Comparison of ENCODE assay signal across 10 cellular contexts in genomic region chr14:96268426-96269358, GRCh38. TPM values are rescaled to one million over a fixed set of nuclear protein-coding genes. Genes with fewer than 3 reads are reported as not detected.
DNase-seq lines count a peak whose midpoint lies in the region; ATAC-seq and TF ChIP-seq lines count a peak whose summit lies in the region.
"Had no signal": no experiment of that assay in that cellular context is flagged by ENCODE, and none has a peak within 500 bp of the region (broad histone marks: within the 10 kb centered on the region; RNA-seq: fewer than 3 reads in every experiment).

No MANE protein-coding gene starts in this region.

- intact Hi-C loops in sciatic nerve (cut with DNase I) (no loop called here), CD14-positive monocyte (cut with micrococcal nuclease) (no loop called here)

- H3K9me3 Mint-ChIP-seq in CD14-positive monocyte, result peaks cover 0 to 15% (median 4%) of the 10 kb centered on the region in 7 donors

- CTCF ChIA-PET in SK-N-SH (lab: Yijun Ruan, JAX), result interaction anchor here (0.7 to 4.7 kb wide), 4 partner anchors 7 to 270 kb away, joined by 3 to 49 read pairs (median 12); no protein-coding TSS in a partner anchor

- TF ChIP-seq RAD21 in SK-N-SH (IDR thresholded peaks at IDR 0.05; ENCODE audit: low read length), result no peak

- H3K36me3 ChIP-seq in SK-N-SH (replicated peaks in 1 of 2; ENCODE audit: control insufficient read depth in 1 of 2, insufficient read depth in 2 of 2, low read length in 1 of 2), result peaks cover 0 to 15% of the 10 kb centered on the region in 2 experiments
- H3K36me3 ChIP-seq: neutrophil had no signal

- 73% methylated on average over 18 of the region's 22 CpGs for WGBS in SK-N-SH (ENCODE audit: low lambda C conversion rate)

- H3K27me3 ChIP-seq in SK-N-SH (ENCODE audit: insufficient read depth), result no peaks in the 10 kb centered on the region
- H3K27me3 ChIP-seq: neutrophil had no signal

- H3K27ac Mint-ChIP-seq in CD14-positive monocyte, result no peak overlapping the region

- peak overlapping the region; percentile 52; the same call in 1 of the 2 replicates for H3K4me2 ChIP-seq in SK-N-SH

- no peak overlapping the region for H3K4me3 Mint-ChIP-seq in CD14-positive monocyte

- no peak overlapping the region for H2AFZ ChIP-seq in SK-N-SH (ENCODE audit: low read depth)

- H4K20me1 ChIP-seq in SK-N-SH (ENCODE audit: insufficient read depth), result no peaks in the 10 kb centered on the region

- peak overlapping the region; percentile 40 to 87; a peak in 3 of 4 replicates for H3K27ac ChIP-seq in SK-N-SH (ENCODE audit: low read depth in 2 of 2, low read length in 1 of 2)
- H3K27ac ChIP-seq: neutrophil had no signal

- POLR2A ChIA-PET in SK-N-SH (lab: Yijun Ruan, JAX), result no interaction called here

- in situ Hi-C loops in KBM-7 (cut with MboI; ENCODE audit: low pct_unique_long_range_greater_than_20kb, low sequenced_read_pairs), result no loop called here

- H3K79me2 ChIP-seq in SK-N-SH (ENCODE audit: insufficient read depth), result peaks cover 5% of the 10 kb centered on the region; the same call in 1 of the 2 replicates

- peaks cover 2 to 7% (median 4%) of the 10 kb centered on the region in 3 donors for H3K27me3 Mint-ChIP-seq in CD14-positive monocyte (ENCODE audit: low read depth in 3 of 3)

- no peak overlapping the region for H3K4me3 ChIP-seq in SK-N-SH (ENCODE audit: low read depth in 2 of 2, low read length in 1 of 2)

- DNase-seq in EL (peak; percentile 97), SK-N-SH (no peak), glomerular visceral epithelial cell (ENCODE audit: extremely low spot score) (peak; percentile 95), sciatic nerve (ENCODE audit: low spot score) (peak; percentile 67), KBM-7 (no peak), CD14-positive monocyte (ENCODE audit: low spot score) (no peak)
- DNase-seq in stimulated activated CD4-positive, alpha-beta T cell treated with anti-CD3 and anti-CD28 coated beads, Interleukin-4, amount 100 ng/mL, for 1 hour, result no peak
- DNase-seq: NCI-H2081 treated with DMSO at 0.1 percent for 48 hours had no signal

- TF ChIP-seq CTCF in SK-N-SH (IDR thresholded peaks at IDR 0.05) (no peak), CD14-positive monocyte (IDR thresholded peaks at IDR 0.05) (no peak)

- H3K9me2 ChIP-seq in SK-N-SH, result no peaks in the 10 kb centered on the region

- no peaks in the 10 kb centered on the region; the same call in 1 of the 2 replicates for H3K9me3 ChIP-seq in SK-N-SH
- H3K9me3 ChIP-seq: neutrophil had no signal

- peaks cover 32 to 44% of the 10 kb centered on the region in 2 experiments for H3K4me1 ChIP-seq in SK-N-SH (ENCODE audit: control insufficient read depth in 1 of 2, insufficient read depth in 2 of 2, low read depth in 1 of 2, low read length in 1 of 2)

- H3K36me3 Mint-ChIP-seq in CD14-positive monocyte, result no peaks in the 10 kb centered on the region

- peak in 1 of 2 experiments; percentile 95; a peak in 3 of 4 replicates for TF ChIP-seq EP300 in SK-N-SH (IDR thresholded peaks at IDR 0.05; ENCODE audit: borderline replicate concordance in 1 of 2, low read depth in 1 of 2, low read length in 1 of 2)

- ATAC-seq in sciatic nerve (peak; percentile 87), GM21447 (IDR thresholded peaks at IDR 0.05; ENCODE audit: unreplicated experiment) (no peak)

- peak overlapping the region; percentile 45; the same call in 1 of the 2 replicates for H3K9ac ChIP-seq in SK-N-SH

- H3F3A ChIP-seq in SK-N-SH (replicated peaks; ENCODE audit: insufficient read depth), result peaks cover 17% of the 10 kb centered on the region

- no peaks in the 10 kb centered on the region for H3K4me1 Mint-ChIP-seq in CD14-positive monocyte

TF ChIP-seq in SK-N-SH, 30 proteins besides CTCF, POLR2A, EP300 and RAD21 (continues in another document):
- TF ChIP-seq PBX3 (IDR thresholded peaks at IDR 0.05) (peak; percentile 94), FOSL2 (IDR thresholded peaks at IDR 0.05; ENCODE audit: borderline replicate concordance, low read depth) (peak; percentile 83), MEF2A (IDR thresholded peaks at IDR 0.05; ENCODE audit: borderline replicate concordance, low read depth) (0 out of 2 replicates have a peak, but pooled peaks have one; percentile 6), POLR2AphosphoS5 (IDR thresholded peaks at IDR 0.05; ENCODE audit: low read depth, low read length) (peak; percentile 67), YY1 (IDR thresholded peaks at IDR 0.05; ENCODE audit: low read depth) (peak; percentile 53), REST (IDR thresholded peaks at IDR 0.05; ENCODE audit: low read depth, low read length) (0 out of 2 replicates have a peak, but pooled peaks have one; percentile 14), MXI1 (IDR thresholded peaks at IDR 0.05; ENCODE audit: low read depth, low read length) (no peak), NFIC (IDR thresholded peaks at IDR 0.05; ENCODE audit: borderline replicate concordance) (peak; percentile 80), CHD2 (IDR thresholded peaks at IDR 0.05; ENCODE audit: low read length, partially characterized antibody) (no peak), SMC3 (IDR thresholded peaks at IDR 0.05; ENCODE audit: low read depth, low read length) (no peak), RCOR1 (IDR thresholded peaks at IDR 0.05; ENCODE audit: low read length) (no peak), TAF1 (IDR thresholded peaks at IDR 0.05; ENCODE audit: borderline replicate concordance, low read depth, low read length) (peak; percentile 33; the same call in 1 of the 2 replicates), SIN3A (IDR thresholded peaks at IDR 0.05; ENCODE audit: borderline replicate concordance, low read depth, low read length) (no peak; the same call in 1 of the 2 replicates), MAX (IDR thresholded peaks at IDR 0.05; ENCODE audit: low read depth) (peak; percentile 61), TCF12 (IDR thresholded peaks at IDR 0.05) (peak; percentile 96), USF1 (IDR thresholded peaks at IDR 0.05; ENCODE audit: borderline replicate concordance, low read depth) (no peak), USF2 (IDR thresholded peaks at IDR 0.05; ENCODE audit: borderline replicate concordance, low read depth, low read length) (no peak), EZH2phosphoT487 (IDR thresholded peaks at IDR 0.05; ENCODE audit: borderline replicate concordance, low read depth) (no peak), FOXM1 (IDR thresholded peaks at IDR 0.05; ENCODE audit: low read depth) (peak; percentile 86; the same call in 1 of the 2 replicates), RFX5 (IDR thresholded peaks at IDR 0.05; ENCODE audit: low read length) (no peak), JUND (IDR thresholded peaks at IDR 0.05) (peak; percentile 88)

RNA-seq across cellular contexts. Expression of gene BDKRB1, which starts 12.7 kb away (rescaled TPM):
- polyA plus RNA-seq in SK-N-SH (2012; rRNA removed) (14.4 and 16.9 TPM in 2 replicates), CD14-positive monocyte (not detected)
- polyA plus RNA-seq in SK-N-SH (2012; cell fraction: cytosol; rRNA removed), result 7.0 and 10.3 TPM in 2 replicates
- polyA plus RNA-seq in SK-N-SH (2012; cell fraction: nucleus; rRNA removed), result 16.6 and 26.9 TPM in 2 replicates
- 3.6 TPM for total RNA-seq in sciatic nerve

Comparison
In these comparisons a context has a peak if more than half of its experiments do, and no peak if none do; other contexts are left out.
1. DNase-seq: peak in EL (single experiment), glomerular visceral epithelial cell (single experiment) and sciatic nerve (single experiment); none in SK-N-SH (single experiment), KBM-7 (single experiment), stimulated activated CD4-positive, alpha-beta T cell treated with anti-CD3 and anti-CD28 coated beads, Interleukin-4, amount 100 ng/mL, for 1 hour (single experiment) and CD14-positive monocyte (single experiment).
2. RNA of gene BDKRB1, which starts 12.7 kb away (polyA plus RNA-seq): 7.0 to 26.9 TPM in SK-N-SH; not detected in CD14-positive monocyte; every median in the first group is over 4 times any median in the second.